ENCODE assay signal across 23 cellular contexts in the genomic region with DNA sequence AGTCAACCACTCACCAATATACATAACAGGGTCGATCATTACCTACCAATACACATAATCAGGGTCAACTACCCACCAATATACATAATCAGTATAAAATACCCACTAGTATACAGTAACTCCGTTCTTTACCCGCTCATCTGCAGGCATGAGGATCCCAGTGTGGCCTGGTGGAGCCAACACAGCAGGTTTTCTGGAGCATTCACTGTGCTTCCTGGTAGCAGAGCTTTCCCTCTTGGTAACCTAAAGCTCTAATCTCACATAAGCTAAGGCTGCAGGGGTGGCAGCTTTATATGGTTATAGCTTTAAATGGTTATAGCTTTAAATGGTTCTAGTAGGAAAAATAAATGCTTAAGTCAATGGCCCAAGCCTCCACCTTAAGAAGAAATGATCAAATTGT. TPM values are rescaled to one million over a fixed set of nuclear protein-coding genes. Genes with fewer than 3 reads are reported as not detected.
"Had no signal": no experiment of that assay in that cellular context is flagged by ENCODE, and none has a peak within 500 bp of the region (broad histone marks: within the 10 kb centered on the region; RNA-seq: fewer than 3 reads in every experiment).

No MANE protein-coding gene starts in this region.

- H3K36me3 Mint-ChIP-seq: activated naive CD4-positive, alpha-beta T cell treated with anti-CD3 and anti-CD28 coated beads, Interleukin-2, amount 50 U/mL, for 24 hours had no signal

- H3K4me3 ChIP-seq: ascending aorta, colonic mucosa, left ventricle myocardium inferior, spleen, thyroid gland had no signal

- H3K27ac Mint-ChIP-seq: activated naive CD4-positive, alpha-beta T cell treated with anti-CD3 and anti-CD28 coated beads, Interleukin-2, amount 50 U/mL, for 24 hours; activated T-cell treated with anti-CD3 and anti-CD28 coated beads, Interleukin-2, amount 50 U/mL, for 72 hours; nephron had no signal

- H3K4me1 ChIP-seq: ascending aorta, colonic mucosa, left ventricle myocardium inferior, parathyroid adenoma, spleen, thyroid gland had no signal

- H3K36me3 ChIP-seq: ascending aorta, colonic mucosa, left ventricle myocardium inferior, spleen, thyroid gland, WERI-Rb-1 had no signal

- H2AFZ ChIP-seq: parathyroid adenoma had no signal

- H3K4me1 Mint-ChIP-seq: activated naive CD4-positive, alpha-beta T cell treated with anti-CD3 and anti-CD28 coated beads, Interleukin-2, amount 50 U/mL, for 24 hours; nephron had no signal

- H3K79me2 ChIP-seq: parathyroid adenoma had no signal

- H3K9me3 Mint-ChIP-seq: activated naive CD4-positive, alpha-beta T cell treated with anti-CD3 and anti-CD28 coated beads, Interleukin-2, amount 50 U/mL, for 24 hours; activated T-cell treated with anti-CD3 and anti-CD28 coated beads, Interleukin-2, amount 50 U/mL, for 72 hours; central memory CD8-positive, alpha-beta T cell had no signal

- H3K4me3 Mint-ChIP-seq: activated naive CD4-positive, alpha-beta T cell treated with anti-CD3 and anti-CD28 coated beads, Interleukin-2, amount 50 U/mL, for 24 hours; activated T-cell treated with anti-CD3 and anti-CD28 coated beads, Interleukin-2, amount 50 U/mL, for 72 hours; central memory CD8-positive, alpha-beta T cell; nephron had no signal

- FAIRE-seq: kidney had no signal

- H3K27ac ChIP-seq: ascending aorta, colonic mucosa, left ventricle myocardium inferior, parathyroid adenoma, spleen, thyroid gland, WERI-Rb-1 had no signal

- DNase-seq: activated CD4-positive, alpha-beta T cell treated with anti-CD3 and anti-CD28 coated beads, Interleukin-2, amount 50 U/mL, for 48 hours; activated gamma-delta T cell; activated T-cell treated with anti-CD3 and anti-CD28 coated beads, Interleukin-2, amount 50 U/mL, for 72 hours; colonic mucosa; foreskin melanocyte; hypothalamus; kidney; left ventricle myocardium inferior; mammary epithelial cell; midbrain; stimulated activated naive CD4-positive, alpha-beta T cell; thyroid gland; WERI-Rb-1 had no signal

- H3K9me3 ChIP-seq: ascending aorta, colonic mucosa, left ventricle myocardium inferior, spleen, thyroid gland had no signal

RNA-seq across cellular contexts. Expression of a gene that starts 11.9 kb away (rescaled TPM):
- total RNA-seq: activated T-cell treated with anti-CD3 and anti-CD28 coated beads, Interleukin-2, amount 50 U/mL, for 72 hours; ascending aorta; colonic mucosa; epithelial cell of proximal tubule; kidney; left ventricle myocardium inferior; mammary epithelial cell; spleen; subcutaneous adipose tissue; T-helper 2 cell treated with Interferon-gamma antibody and Interleukin-4, amounts not matched to agents 100 ng/mL and 5 ng/mL, for 36 hours; thyroid gland; ureter had no signal

RNA-seq across cellular contexts. Expression of a gene that starts 12.8 kb away (rescaled TPM):
- total RNA-seq: activated T-cell treated with anti-CD3 and anti-CD28 coated beads, Interleukin-2, amount 50 U/mL, for 72 hours; ascending aorta; colonic mucosa; epithelial cell of proximal tubule; kidney; left ventricle myocardium inferior; mammary epithelial cell; subcutaneous adipose tissue; T-helper 2 cell treated with Interferon-gamma antibody and Interleukin-4, amounts not matched to agents 100 ng/mL and 5 ng/mL, for 36 hours; thyroid gland; ureter had no signal

RNA-seq across cellular contexts. Expression of a gene that starts 28.5 kb away (rescaled TPM):
- total RNA-seq: activated T-cell treated with anti-CD3 and anti-CD28 coated beads, Interleukin-2, amount 50 U/mL, for 72 hours; ascending aorta; colonic mucosa; epithelial cell of proximal tubule; kidney; left ventricle myocardium inferior; mammary epithelial cell; spleen; subcutaneous adipose tissue; T-helper 2 cell treated with Interferon-gamma antibody and Interleukin-4, amounts not matched to agents 100 ng/mL and 5 ng/mL, for 36 hours; thyroid gland; ureter had no signal
